1 cellular context compared by ENCODE assay signal in genomic region chr11:12679471-12679870, GRCh38.
TF ChIP-seq lines count a peak whose summit lies in the region.

No MANE protein-coding gene starts in this region.

TF ChIP-seq in GM23338, 12 proteins besides CTCF, POLR2A, EP300 and RAD21 (continued from another document):
- TF ChIP-seq, protein P1, sequence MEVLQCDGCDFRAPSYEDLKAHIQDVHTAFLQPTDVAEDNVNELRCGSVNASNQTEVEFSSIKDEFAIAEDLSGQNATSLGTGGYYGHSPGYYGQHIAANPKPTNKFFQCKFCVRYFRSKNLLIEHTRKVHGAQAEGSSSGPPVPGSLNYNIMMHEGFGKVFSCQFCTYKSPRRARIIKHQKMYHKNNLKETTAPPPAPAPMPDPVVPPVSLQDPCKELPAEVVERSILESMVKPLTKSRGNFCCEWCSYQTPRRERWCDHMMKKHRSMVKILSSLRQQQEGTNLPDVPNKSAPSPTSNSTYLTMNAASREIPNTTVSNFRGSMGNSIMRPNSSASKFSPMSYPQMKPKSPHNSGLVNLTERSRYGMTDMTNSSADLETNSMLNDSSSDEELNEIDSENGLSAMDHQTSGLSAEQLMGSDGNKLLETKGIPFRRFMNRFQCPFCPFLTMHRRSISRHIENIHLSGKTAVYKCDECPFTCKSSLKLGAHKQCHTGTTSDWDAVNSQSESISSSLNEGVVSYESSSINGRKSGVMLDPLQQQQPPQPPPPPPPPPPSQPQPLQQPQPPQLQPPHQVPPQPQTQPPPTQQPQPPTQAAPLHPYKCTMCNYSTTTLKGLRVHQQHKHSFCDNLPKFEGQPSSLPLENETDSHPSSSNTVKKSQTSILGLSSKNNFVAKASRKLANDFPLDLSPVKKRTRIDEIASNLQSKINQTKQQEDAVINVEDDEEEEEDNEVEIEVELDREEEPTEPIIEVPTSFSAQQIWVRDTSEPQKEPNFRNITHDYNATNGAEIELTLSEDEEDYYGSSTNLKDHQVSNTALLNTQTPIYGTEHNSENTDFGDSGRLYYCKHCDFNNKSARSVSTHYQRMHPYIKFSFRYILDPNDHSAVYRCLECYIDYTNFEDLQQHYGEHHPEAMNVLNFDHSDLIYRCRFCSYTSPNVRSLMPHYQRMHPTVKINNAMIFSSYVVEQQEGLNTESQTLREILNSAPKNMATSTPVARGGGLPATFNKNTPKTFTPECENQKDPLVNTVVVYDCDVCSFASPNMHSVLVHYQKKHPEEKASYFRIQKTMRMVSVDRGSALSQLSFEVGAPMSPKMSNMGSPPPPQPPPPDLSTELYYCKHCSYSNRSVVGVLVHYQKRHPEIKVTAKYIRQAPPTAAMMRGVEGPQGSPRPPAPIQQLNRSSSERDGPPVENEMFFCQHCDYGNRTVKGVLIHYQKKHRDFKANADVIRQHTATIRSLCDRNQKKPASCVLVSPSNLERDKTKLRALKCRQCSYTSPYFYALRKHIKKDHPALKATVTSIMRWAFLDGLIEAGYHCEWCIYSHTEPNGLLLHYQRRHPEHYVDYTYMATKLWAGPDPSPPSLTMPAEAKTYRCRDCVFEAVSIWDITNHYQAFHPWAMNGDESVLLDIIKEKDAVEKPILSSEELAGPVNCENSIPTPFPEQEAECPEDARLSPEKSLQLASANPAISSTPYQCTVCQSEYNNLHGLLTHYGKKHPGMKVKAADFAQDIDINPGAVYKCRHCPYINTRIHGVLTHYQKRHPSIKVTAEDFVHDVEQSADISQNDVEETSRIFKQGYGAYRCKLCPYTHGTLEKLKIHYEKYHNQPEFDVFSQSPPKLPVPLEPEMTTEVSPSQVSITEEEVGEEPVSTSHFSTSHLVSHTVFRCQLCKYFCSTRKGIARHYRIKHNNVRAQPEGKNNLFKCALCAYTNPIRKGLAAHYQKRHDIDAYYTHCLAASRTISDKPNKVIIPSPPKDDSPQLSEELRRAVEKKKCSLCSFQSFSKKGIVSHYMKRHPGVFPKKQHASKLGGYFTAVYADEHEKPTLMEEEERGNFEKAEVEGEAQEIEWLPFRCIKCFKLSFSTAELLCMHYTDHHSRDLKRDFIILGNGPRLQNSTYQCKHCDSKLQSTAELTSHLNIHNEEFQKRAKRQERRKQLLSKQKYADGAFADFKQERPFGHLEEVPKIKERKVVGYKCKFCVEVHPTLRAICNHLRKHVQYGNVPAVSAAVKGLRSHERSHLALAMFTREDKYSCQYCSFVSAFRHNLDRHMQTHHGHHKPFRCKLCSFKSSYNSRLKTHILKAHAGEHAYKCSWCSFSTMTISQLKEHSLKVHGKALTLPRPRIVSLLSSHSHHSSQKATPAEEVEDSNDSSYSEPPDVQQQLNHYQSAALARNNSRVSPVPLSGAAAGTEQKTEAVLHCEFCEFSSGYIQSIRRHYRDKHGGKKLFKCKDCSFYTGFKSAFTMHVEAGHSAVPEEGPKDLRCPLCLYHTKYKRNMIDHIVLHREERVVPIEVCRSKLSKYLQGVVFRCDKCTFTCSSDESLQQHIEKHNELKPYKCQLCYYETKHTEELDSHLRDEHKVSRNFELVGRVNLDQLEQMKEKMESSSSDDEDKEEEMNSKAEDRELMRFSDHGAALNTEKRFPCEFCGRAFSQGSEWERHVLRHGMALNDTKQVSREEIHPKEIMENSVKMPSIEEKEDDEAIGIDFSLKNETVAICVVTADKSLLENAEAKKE (CRISPR knock-in tag; IDR thresholded peaks at IDR 0.05) = no peak
- TF ChIP-seq ZNF331 (CRISPR knock-in tag; IDR thresholded peaks at IDR 0.05; ENCODE audit: low read depth) (no peak), STAT1 (IDR thresholded peaks at IDR 0.05; ENCODE audit: unreplicated experiment) (no peak), EZH2 (IDR thresholded peaks at IDR 0.05; ENCODE audit: low read depth, unreplicated experiment) (no peak), CREB1 (CRISPR knock-in tag; IDR thresholded peaks at IDR 0.05; ENCODE audit: low read depth) (no peak), POLR2AphosphoS5 (IDR thresholded peaks at IDR 0.05; ENCODE audit: low read depth) (no peak)
- TF ChIP-seq, protein P2, sequence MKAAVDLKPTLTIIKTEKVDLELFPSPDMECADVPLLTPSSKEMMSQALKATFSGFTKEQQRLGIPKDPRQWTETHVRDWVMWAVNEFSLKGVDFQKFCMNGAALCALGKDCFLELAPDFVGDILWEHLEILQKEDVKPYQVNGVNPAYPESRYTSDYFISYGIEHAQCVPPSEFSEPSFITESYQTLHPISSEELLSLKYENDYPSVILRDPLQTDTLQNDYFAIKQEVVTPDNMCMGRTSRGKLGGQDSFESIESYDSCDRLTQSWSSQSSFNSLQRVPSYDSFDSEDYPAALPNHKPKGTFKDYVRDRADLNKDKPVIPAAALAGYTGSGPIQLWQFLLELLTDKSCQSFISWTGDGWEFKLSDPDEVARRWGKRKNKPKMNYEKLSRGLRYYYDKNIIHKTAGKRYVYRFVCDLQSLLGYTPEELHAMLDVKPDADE (IDR thresholded peaks at IDR 0.05) = no peak
